22 cellular contexts compared by ENCODE assay signal in genomic region chr2:178474560-178474959, GRCh38.
"Had no signal": no experiment of that assay in that cellular context is flagged by ENCODE, and none has a peak within 500 bp of the region (broad histone marks: within the 10 kb centered on the region; RNA-seq: fewer than 3 reads in every experiment).

No MANE protein-coding gene starts in this region.

- H3K4me3 ChIP-seq: coronary artery, dorsolateral prefrontal cortex, esophagus muscularis mucosa, gastroesophageal sphincter, heart left ventricle, hepatocyte, left lung, lower lobe of right lung, mucosa of descending colon had no signal

- H2AFZ ChIP-seq: hepatocyte had no signal

- H3K9me3 Mint-ChIP-seq: immature natural killer cell, mesothelial cell of epicardium had no signal

- H3K27ac ChIP-seq: coronary artery, dorsolateral prefrontal cortex, foreskin keratinocyte, heart left ventricle, hepatocyte, left lung, lower lobe of right lung had no signal

- DNase-seq: dermis blood vessel endothelial cell; dorsolateral prefrontal cortex; effector CD4-positive, alpha-beta T cell; effector memory CD4-positive, alpha-beta T cell; heart left ventricle; hypothalamus; immature natural killer cell; islet precursor cell; kidney; left lung; left ventricle myocardium superior; lower lobe of right lung; mucosa of descending colon had no signal

- H3K4me2 ChIP-seq: hepatocyte had no signal

- H3K9me3 ChIP-seq: esophagus muscularis mucosa, gastroesophageal sphincter, heart left ventricle, left lung, lower lobe of right lung, mucosa of descending colon had no signal

- H3K36me3 ChIP-seq: gastroesophageal sphincter, left lung had no signal

- H3K27me3 ChIP-seq: dorsolateral prefrontal cortex, esophagus muscularis mucosa, foreskin keratinocyte, gastroesophageal sphincter, heart left ventricle, hepatocyte, left lung had no signal

- ATAC-seq: foreskin keratinocyte, gastroesophageal sphincter, heart left ventricle, left lung, left ventricle myocardium superior, lower lobe of right lung, mucosa of descending colon had no signal

- H3K4me1 ChIP-seq: foreskin keratinocyte had no signal

- H3K27ac Mint-ChIP-seq: immature natural killer cell, mesothelial cell of epicardium had no signal

- FAIRE-seq: colon, endothelial cell of umbilical vein, frontal cortex, kidney had no signal

- H3K36me3 Mint-ChIP-seq: immature natural killer cell, mesothelial cell of epicardium had no signal

- H3K4me3 Mint-ChIP-seq: immature natural killer cell, mesothelial cell of epicardium had no signal
